9 cellular contexts compared by ENCODE assay signal in genomic region chr22:44024288-44024908, GRCh38. TPM values are rescaled to one million over a fixed set of nuclear protein-coding genes. Genes with fewer than 3 reads are reported as not detected.
DNase-seq lines count a peak whose midpoint lies in the region; ATAC-seq, FAIRE-seq and TF ChIP-seq lines count a peak whose summit lies in the region.
"Had no signal": no experiment of that assay in that cellular context is flagged by ENCODE, and none has a peak within 500 bp of the region (broad histone marks: within the 10 kb centered on the region; RNA-seq: fewer than 3 reads in every experiment).

Gene PARVB, plus strand, starts transcription at chr22:44024302. Its CDS starts 38 bp downstream, at chr22:44024340.

- TF ChIP-seq CTCF in bronchial epithelial cell (IDR thresholded peaks at IDR 0.05; ENCODE audit: insufficient read depth, low read length, severe bottlenecking) (no peak), kidney epithelial cell (IDR thresholded peaks at IDR 0.05; ENCODE audit: insufficient read depth, low read length, poor library complexity, severe bottlenecking) (no peak)

- H3K27me3 ChIP-seq in bronchial epithelial cell (ENCODE audit: control insufficient read depth, insufficient read depth, low read length) (no peaks in the 10 kb centered on the region), kidney epithelial cell (ENCODE audit: control insufficient read depth, insufficient read depth, low read length) (no peaks in the 10 kb centered on the region)

- peak in 2 of 3 experiments; percentile 34 to 50 for DNase-seq in NCI-H1417 (lab: John Stamatoyannopoulos, UW)
- DNase-seq in NCI-H1417 treated with DMSO at 0.1 percent for 48 hours (lab: John Stamatoyannopoulos, UW): no peak
- DNase-seq in bronchial epithelial cell (ENCODE audit: low read depth): no peak
- no peak for DNase-seq in kidney epithelial cell (ENCODE audit: low read depth)
- DNase-seq in stimulated activated CD4-positive, alpha-beta T cell treated with anti-CD3 and anti-CD28 coated beads, Interleukin-2, amount 100 ng/mL, for 24 hours: peak; percentile 24 to 41
- DNase-seq in NOMO-1 treated with dmso at 0.1 percent for 144 hours (lab: John Stamatoyannopoulos, UW; ENCODE audit: unreplicated experiment): no peak

- peak within 1 kb of the TSS; percentile 54 for H3K4me3 ChIP-seq in bronchial epithelial cell (ENCODE audit: low read depth, low read length)
- peak within 1 kb of the TSS; percentile 48 for H3K4me3 ChIP-seq in kidney epithelial cell (ENCODE audit: low read depth, low read length)

- ATAC-seq in GM18909 (IDR thresholded peaks at IDR 0.05; ENCODE audit: poor library complexity, unreplicated experiment): no peak

- FAIRE-seq in bronchial epithelial cell (lab: Jason Lieb, UNC): no peak
- FAIRE-seq: frontal cortex had no signal

- no peaks in the 10 kb centered on the region for H3K36me3 ChIP-seq in bronchial epithelial cell (ENCODE audit: control insufficient read depth, insufficient read depth, low read length)
- no peaks in the 10 kb centered on the region for H3K36me3 ChIP-seq in kidney epithelial cell (ENCODE audit: control insufficient read depth, insufficient read depth, low read length)

TF ChIP-seq in PFSK-1, 5 proteins besides CTCF, POLR2A, EP300 and RAD21:
- TF ChIP-seq SIN3A (IDR thresholded peaks at IDR 0.05; ENCODE audit: borderline replicate concordance, insufficient read depth, low read length) (no peak), FOXP2 (optimal IDR thresholded peaks at IDR 0.05; ENCODE audit: borderline replicate concordance, extremely low read depth, extremely low read length, insufficient read depth) (peak; percentile 8)

RNA-seq across cellular contexts. Expression of gene PARVB, which starts in this region (rescaled TPM):
- 128 TPM for polyA plus RNA-seq in PFSK-1 (2012; ENCODE audit: insufficient read length, low read depth)
- total RNA-seq in bronchial epithelial cell (3.4 and 6.0 TPM in 2 replicates), kidney epithelial cell (94.6 and 94.9 TPM in 2 replicates)

Comparison
In these comparisons a context has a peak if more than half of its experiments do, and no peak if none do; other contexts are left out.
1. RNA of gene PARVB (total RNA-seq): 94.6 to 94.9 TPM in kidney epithelial cell; 3.4 to 6.0 TPM in bronchial epithelial cell; every median in the first group is over 10 times any median in the second.
2. DNase-seq: peak in NCI-H1417 (2 of 3) and stimulated activated CD4-positive, alpha-beta T cell treated with anti-CD3 and anti-CD28 coated beads, Interleukin-2, amount 100 ng/mL, for 24 hours (2 of 2); none in NCI-H1417 treated with DMSO at 0.1 percent for 48 hours (single experiment), bronchial epithelial cell (single experiment), kidney epithelial cell (single experiment) and NOMO-1 treated with dmso at 0.1 percent for 144 hours (single experiment).